Comparison of ENCODE assay signal across 14 cellular contexts in the genomic region with DNA sequence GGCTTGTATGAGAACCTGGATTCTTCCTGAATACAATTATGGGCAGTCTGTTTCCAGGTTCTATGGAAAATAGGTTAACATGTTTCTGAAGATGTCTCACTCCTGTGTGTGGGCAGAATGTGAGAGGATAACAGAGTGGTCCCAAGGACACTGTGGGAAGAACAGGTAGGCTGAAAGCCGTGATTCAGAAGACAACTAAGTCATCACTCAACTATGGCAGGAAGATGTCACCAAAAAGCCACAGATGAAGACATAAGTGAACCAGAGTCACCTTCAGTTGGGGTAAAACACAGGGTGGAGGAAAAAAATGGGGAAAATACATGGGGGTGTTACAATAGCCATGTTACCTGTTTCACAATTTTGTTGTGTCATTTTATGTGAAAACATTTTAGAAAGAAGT.
A peak's percentile ranks its signal among the peaks of the same experiment; 100 is the strongest.
DNase-seq lines count a peak whose midpoint lies in the region; ATAC-seq lines count a peak whose summit lies in the region.
"Had no signal": no experiment of that assay in that cellular context is flagged by ENCODE, and none has a peak within 500 bp of the region (broad histone marks: within the 10 kb centered on the region; RNA-seq: fewer than 3 reads in every experiment).

No MANE protein-coding gene starts in this region.

- H3K9me3 ChIP-seq in Karpas-422 (ENCODE audit: low read length), result no peaks in the 10 kb centered on the region
- H3K9me3 ChIP-seq: lower lobe of right lung had no signal

- peaks cover 0 to 4% of the 10 kb centered on the region in 2 donors for H3K9me3 Mint-ChIP-seq in activated naive CD4-positive, alpha-beta T cell treated with anti-CD3 and anti-CD28 coated beads, Interleukin-2, amount 50 U/mL, for 72 hours

- H4K20me1 ChIP-seq in Karpas-422 (ENCODE audit: insufficient read depth, low read depth, low read length), result no peaks in the 10 kb centered on the region

- peak overlapping the region; percentile 7; the same call in 1 of the 2 replicates for H3K27ac ChIP-seq in Karpas-422 (ENCODE audit: low read length)
- H3K27ac ChIP-seq: lower lobe of right lung had no signal

- H3K36me3 ChIP-seq in Karpas-422 (ENCODE audit: insufficient read depth, low read length), result no peaks in the 10 kb centered on the region
- H3K36me3 ChIP-seq: lower lobe of right lung had no signal

- no peaks in the 10 kb centered on the region for H3K79me2 ChIP-seq in Karpas-422 (ENCODE audit: low read length)

- H3K4me3 ChIP-seq in Karpas-422 (ENCODE audit: low read length), result peak overlapping the region; percentile 9; the same call in 1 of the 2 replicates
- H3K4me3 ChIP-seq: lower lobe of right lung had no signal

- peaks cover 23% of the 10 kb centered on the region for H3K4me1 ChIP-seq in Karpas-422 (ENCODE audit: low read length)
- H3K4me1 ChIP-seq: lower lobe of right lung had no signal

- no peak overlapping the region for H2AFZ ChIP-seq in Karpas-422 (ENCODE audit: low read length)

- peak overlapping the region; percentile 40 for H3K4me2 ChIP-seq in Karpas-422 (ENCODE audit: low read depth, low read length, poor library complexity, severe bottlenecking)

- H3K27ac Mint-ChIP-seq in activated naive CD4-positive, alpha-beta T cell treated with anti-CD3 and anti-CD28 coated beads, Interleukin-2, amount 50 U/mL, for 72 hours, result peak overlapping the region; percentile 81 to 95
- H3K27ac Mint-ChIP-seq: type B pancreatic cell had no signal

- H3K9ac ChIP-seq in Karpas-422 (ENCODE audit: low read length), result no peak overlapping the region

- H3K27me3 ChIP-seq in Karpas-422 (ENCODE audit: low read length), result no peaks in the 10 kb centered on the region

- peaks cover 16 to 20% of the 10 kb centered on the region in 2 donors for H3K36me3 Mint-ChIP-seq in activated naive CD4-positive, alpha-beta T cell treated with anti-CD3 and anti-CD28 coated beads, Interleukin-2, amount 50 U/mL, for 72 hours

- H3K9me2 ChIP-seq in Karpas-422 (replicated peaks; ENCODE audit: insufficient read depth, low read length), result no peaks in the 10 kb centered on the region

- no peak for DNase-seq in activated naive CD4-positive, alpha-beta T cell treated with anti-CD3 and anti-CD28 coated beads, Interleukin-2, amount 50 U/mL, for 72 hours (ENCODE audit: low spot score in 2 of 2)
- DNase-seq in activated naive CD4-positive, alpha-beta T cell treated with Interleukin-2 at 50 U/mL for 16 hours, result no peak
- DNase-seq in Karpas-422, result no peak
- no peak for DNase-seq in stimulated activated naive CD8-positive, alpha-beta T cell treated with anti-CD3 and anti-CD28 coated beads, Interleukin-15, Interleukin-2, amounts not matched to agents 100 U/mL and 50 U/mL, for 24 hours
- no peak for DNase-seq in NCI-H1048 (lab: John Stamatoyannopoulos, UW)
- no peak for DNase-seq in hippocampal formation (lab: John Stamatoyannopoulos, UW)
- no peak for DNase-seq in HT-29 (ENCODE audit: low spot score)
- DNase-seq: aorta, lower lobe of right lung, MM.1S, NCI-H2107 had no signal

- peak; percentile 81 to 85 for ATAC-seq in activated naive CD4-positive, alpha-beta T cell treated with anti-CD3 and anti-CD28 coated beads, Interleukin-2, amount 50 U/mL, for 72 hours
- ATAC-seq in GM21529 (IDR thresholded peaks at IDR 0.05; ENCODE audit: unreplicated experiment), result peak; percentile 39
- ATAC-seq in stimulated activated naive CD8-positive, alpha-beta T cell treated with anti-CD3 and anti-CD28 coated beads, Interleukin-15, Interleukin-2, amounts not matched to agents 100 U/mL and 50 U/mL, for 24 hours, result peak; percentile 66
- ATAC-seq: lower lobe of right lung, Panc1 had no signal
